1 cellular context compared by ENCODE assay signal in genomic region chrX:119605739-119606507, GRCh38.
TF ChIP-seq lines count a peak whose summit lies in the region.

TSS of gene NKRF (minus strand) at chrX:119606424.

TF ChIP-seq in K562, 482 proteins besides CTCF, POLR2A, EP300 and RAD21 (continued from another document and continues in another):
- TF ChIP-seq CHAMP1 (IDR thresholded peaks at IDR 0.05) (no peak), ZNF644 (tag; IDR thresholded peaks at IDR 0.05; ENCODE audit: low read depth) (no peak), ETS2 (tag; IDR thresholded peaks at IDR 0.05; ENCODE audit: borderline replicate concordance, poor library complexity, severe bottlenecking) (no peak), FOSL1 (tag; conservative IDR thresholded peaks at IDR 0.05) (no peak), SRSF3 (IDR thresholded peaks at IDR 0.05; ENCODE audit: insufficient read depth, low read length) (no peak), VEZF1 (CRISPR knock-in tag; IDR thresholded peaks at IDR 0.05) (peak; percentile 92), STAT5B (CRISPR knock-in tag; IDR thresholded peaks at IDR 0.05) (no peak), TRIM24 (IDR thresholded peaks at IDR 0.05) (no peak), NBN (IDR thresholded peaks at IDR 0.05; ENCODE audit: low read depth) (no peak), CCNT2 (IDR thresholded peaks at IDR 0.05; ENCODE audit: borderline replicate concordance, extremely low read depth, insufficient read length, low read depth, low read length) (peak; percentile 44), HCFC1 (IDR thresholded peaks at IDR 0.05; ENCODE audit: low read depth, low read length) (peak; percentile 42; the same call in 1 of the 2 replicates), ZNF347 (CRISPR knock-in tag; IDR thresholded peaks at IDR 0.05; ENCODE audit: low read depth) (no peak), USF2 (CRISPR knock-in tag; IDR thresholded peaks at IDR 0.05) (no peak), KDM5B (IDR thresholded peaks at IDR 0.05; ENCODE audit: insufficient replicate concordance, low read depth, low read length) (peak; percentile 57), ATF2 (CRISPR knock-in tag; IDR thresholded peaks at IDR 0.05) (no peak), TAL1 (IDR thresholded peaks at IDR 0.05) (no peak), MAX (CRISPR knock-in tag; IDR thresholded peaks at IDR 0.05) (peak; percentile 62; the same call in 1 of the 2 replicates), PHF8 (IDR thresholded peaks at IDR 0.05; ENCODE audit: borderline replicate concordance, low read length) (peak; percentile 94; the same call in 1 of the 2 replicates), ZNF197 (CRISPR knock-in tag; IDR thresholded peaks at IDR 0.05; ENCODE audit: low read depth) (no peak), KDM4B (IDR thresholded peaks at IDR 0.05; ENCODE audit: borderline replicate concordance in 2 of 2, low read depth in 1 of 2) (no peak), ZNF12 (CRISPR knock-in tag; IDR thresholded peaks at IDR 0.05) (no peak), RBM22 (IDR thresholded peaks at IDR 0.05; ENCODE audit: low read depth, low read length, poor library complexity, severe bottlenecking) (no peak), JUN (IDR thresholded peaks at IDR 0.05; ENCODE audit: borderline replicate concordance, low read depth, low read length) (peak; percentile 19; the same call in 1 of the 2 replicates), JUN (CRISPR knock-in tag; IDR thresholded peaks at IDR 0.05; ENCODE audit: borderline replicate concordance) (no peak; the same call in 1 of the 2 replicates), MBD1 (CRISPR knock-in tag; IDR thresholded peaks at IDR 0.05) (no peak), HDAC1 (IDR thresholded peaks at IDR 0.05) (peak in 1 of 2 experiments; percentile 50; a peak in 2 of 4 replicates), RB1 (IDR thresholded peaks at IDR 0.05; ENCODE audit: low read depth) (peak; percentile 58), HNRNPL (IDR thresholded peaks at IDR 0.05; ENCODE audit: low read depth, low read length) (no peak), MYBL2 (IDR thresholded peaks at IDR 0.05; ENCODE audit: low read depth) (no peak), MYBL2 (CRISPR knock-in tag; IDR thresholded peaks at IDR 0.05; ENCODE audit: borderline replicate concordance) (no peak), ZFX (CRISPR knock-in tag; IDR thresholded peaks at IDR 0.05) (peak; percentile 50), ZNF57 (CRISPR knock-in tag; IDR thresholded peaks at IDR 0.05) (no peak), BRCA1 (IDR thresholded peaks at IDR 0.05) (no peak), BRCA1 (CRISPR knock-in tag; IDR thresholded peaks at IDR 0.05) (no peak), ATF6 (CRISPR knock-in tag; IDR thresholded peaks at IDR 0.05) (no peak), IFI16 (CRISPR knock-in tag; IDR thresholded peaks at IDR 0.05) (no peak), CAMTA2 (CRISPR knock-in tag; conservative IDR thresholded peaks at IDR 0.05) (no peak), SFPQ (IDR thresholded peaks at IDR 0.05; ENCODE audit: low read depth, low read length) (no peak), HDAC3 (IDR thresholded peaks at IDR 0.05; ENCODE audit: borderline replicate concordance, partially characterized antibody) (no peak), THAP12 (CRISPR knock-in tag; IDR thresholded peaks at IDR 0.05) (peak; percentile 87), KLF1 (tag; IDR thresholded peaks at IDR 0.05) (no peak), EP400 (IDR thresholded peaks at IDR 0.05) (peak; percentile 90), CEBPB (tag; IDR thresholded peaks at IDR 0.05) (no peak), ZBTB9 (CRISPR knock-in tag; IDR thresholded peaks at IDR 0.05) (peak; percentile 28; the same call in 1 of the 2 replicates), COPS2 (conservative IDR thresholded peaks at IDR 0.05) (no peak), ZBED1 (IDR thresholded peaks at IDR 0.05) (no peak), ETV1 (tag; conservative IDR thresholded peaks at IDR 0.05; ENCODE audit: low read depth) (no peak), CCAR2 (IDR thresholded peaks at IDR 0.05; ENCODE audit: low read depth, low read length) (no peak), CREB3L1 (IDR thresholded peaks at IDR 0.05; ENCODE audit: borderline replicate concordance, low read depth) (peak; percentile 83), ZNF778 (CRISPR knock-in tag; IDR thresholded peaks at IDR 0.05) (no peak), PHB2 (IDR thresholded peaks at IDR 0.05; ENCODE audit: low read depth) (no peak), FOXK1 (CRISPR knock-in tag; IDR thresholded peaks at IDR 0.05; ENCODE audit: borderline replicate concordance) (no peak), TAF9B (IDR thresholded peaks at IDR 0.05; ENCODE audit: partially characterized antibody) (peak; percentile 63), SUPT5H (IDR thresholded peaks at IDR 0.05) (peak; percentile 94)
